14 cellular contexts compared by ENCODE assay signal in the genomic region with DNA sequence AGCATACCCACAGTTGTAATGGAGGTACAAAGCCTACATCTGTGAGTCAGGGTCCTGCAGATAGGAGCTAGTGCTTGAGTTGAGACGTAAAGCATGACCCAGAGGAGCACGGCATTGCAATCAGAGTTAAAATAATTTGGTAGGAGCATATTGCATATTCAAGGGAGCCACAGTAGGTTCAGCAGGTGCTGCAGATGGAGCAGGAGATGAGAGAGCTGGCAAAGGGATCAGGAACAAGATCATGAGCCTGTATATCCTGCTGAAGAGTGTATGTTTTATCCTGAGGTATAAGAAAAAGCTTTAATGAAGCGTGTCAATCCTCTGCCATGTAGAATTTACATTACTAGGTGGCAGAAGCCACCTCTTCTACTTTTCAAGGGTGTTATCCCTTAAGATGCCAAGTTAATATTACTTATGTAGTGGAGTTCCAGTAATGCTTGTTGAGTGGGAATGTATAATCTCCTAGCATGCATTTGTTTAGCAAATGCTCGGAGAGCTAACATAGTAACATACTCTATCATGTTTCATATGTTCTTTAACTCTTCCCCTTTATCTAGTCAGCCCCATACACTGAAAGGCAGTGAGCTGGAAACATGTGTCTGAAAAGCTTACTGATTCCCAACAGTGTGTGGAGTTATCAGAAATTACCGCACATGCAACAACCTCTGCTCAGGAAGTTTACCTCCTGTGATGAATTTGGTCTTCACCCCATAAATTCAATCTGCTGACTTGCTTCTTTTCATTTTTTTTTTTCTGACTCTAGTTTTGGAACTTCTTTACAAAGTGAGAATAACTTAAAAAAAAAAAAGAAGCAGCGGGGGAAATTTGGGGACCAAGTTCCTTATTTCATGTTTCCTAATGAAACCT.
DNase-seq lines count a peak whose midpoint lies in the region; ATAC-seq and TF ChIP-seq lines count a peak whose summit lies in the region.
"Had no signal": no experiment of that assay in that cellular context is flagged by ENCODE, and none has a peak within 500 bp of the region (broad histone marks: within the 10 kb centered on the region; RNA-seq: fewer than 3 reads in every experiment).

No MANE protein-coding gene starts in this region.

- H3K27me3 Mint-ChIP-seq in naive B cell (no peaks in the 10 kb centered on the region), Calu3 (ENCODE audit: unreplicated experiment) (no peaks in the 10 kb centered on the region)
- H3K27me3 Mint-ChIP-seq: activated naive CD4-positive, alpha-beta T cell treated with anti-CD3 and anti-CD28 coated beads, Interleukin-2, amount 10 ng/mL, durations not matched to agents 7 days and 5 days had no signal

- intact Hi-C loops in Calu3 (cut with micrococcal nuclease; ENCODE audit: unreplicated experiment), result no loop called here
- intact Hi-C loops in transverse colon (cut with DNase I; ENCODE audit: low total_unique reads), result no loop called here

- no peak overlapping the region for H3K27ac ChIP-seq in transverse colon

- H3K4me1 Mint-ChIP-seq in naive B cell (peaks cover 24 to 46% (median 44%) of the 10 kb centered on the region in 3 donors), Calu3 (ENCODE audit: low read depth, unreplicated experiment) (no peaks in the 10 kb centered on the region)
- H3K4me1 Mint-ChIP-seq: activated naive CD4-positive, alpha-beta T cell treated with anti-CD3 and anti-CD28 coated beads, Interleukin-2, amount 10 ng/mL, durations not matched to agents 7 days and 5 days had no signal

- H3K36me3 Mint-ChIP-seq in naive B cell (no peaks in the 10 kb centered on the region), Calu3 (ENCODE audit: insufficient read depth, unreplicated experiment) (no peaks in the 10 kb centered on the region)
- H3K36me3 Mint-ChIP-seq: activated CD4-positive, alpha-beta memory T cell treated with anti-CD3 and anti-CD28 coated beads for 36 hours; activated naive CD4-positive, alpha-beta T cell treated with anti-CD3 and anti-CD28 coated beads, Interleukin-2, amount 10 ng/mL, durations not matched to agents 7 days and 5 days; CD8-positive, alpha-beta T cell had no signal

- in situ Hi-C loops in transverse colon (cut with MboI; ENCODE audit: low pct_ligation_motif_present in 1 of 4, low pct_unique_long_range_greater_than_20kb in 1 of 4, low sequenced_read_pairs in 3 of 4), result no loop called here

- H3K4me1 ChIP-seq in transverse colon, result no peaks in the 10 kb centered on the region

- TF ChIP-seq POLR2A in transverse colon (IDR thresholded peaks at IDR 0.05), result no peak

- H3K9me3 ChIP-seq in transverse colon, result no peaks in the 10 kb centered on the region

- TF ChIP-seq CTCF in Calu3 (IDR thresholded peaks at IDR 0.05; ENCODE audit: unreplicated experiment) (no peak), transverse colon (IDR thresholded peaks at IDR 0.05) (no peak)

- no peak overlapping the region for H3K4me3 ChIP-seq in transverse colon

- CTCF ChIA-PET in Calu3 (lab: Charles Lee), result no interaction called here

- peak overlapping the region in 6 of 8 donors; percentile 19 to 72 (median 49) for H3K4me3 Mint-ChIP-seq in naive B cell
- no peak overlapping the region for H3K4me3 Mint-ChIP-seq in Calu3 (ENCODE audit: low read depth, unreplicated experiment)
- H3K4me3 Mint-ChIP-seq: activated CD4-positive, alpha-beta memory T cell treated with anti-CD3 and anti-CD28 coated beads for 36 hours; activated naive CD4-positive, alpha-beta T cell treated with anti-CD3 and anti-CD28 coated beads, Interleukin-2, amount 10 ng/mL, durations not matched to agents 7 days and 5 days; CD8-positive, alpha-beta T cell had no signal

- 77% methylated on average over 6 of the region's 6 CpGs for WGBS in transverse colon (ENCODE audit: low coverage in 1 of 2), 2 donors

- ATAC-seq in GM18907 (IDR thresholded peaks at IDR 0.05; ENCODE audit: unreplicated experiment) (peak; percentile 38), GM21825 (IDR thresholded peaks at IDR 0.05; ENCODE audit: unreplicated experiment) (peak; percentile 28), HG03432 (IDR thresholded peaks at IDR 0.05; ENCODE audit: unreplicated experiment) (peak; percentile 49), naive B cell (ENCODE audit: low read depth in 2 of 2) (peak; percentile 61 to 62)
- ATAC-seq: CD8-positive, alpha-beta T cell had no signal

- TF ChIP-seq EP300 in transverse colon (IDR thresholded peaks at IDR 0.05; ENCODE audit: low read depth), result no peak

- no peaks in the 10 kb centered on the region for H3K27me3 ChIP-seq in transverse colon

- H3K27ac Mint-ChIP-seq in naive B cell (peak overlapping the region in 5 of 6 donors; percentile 7 to 86 (median 36)), Calu3 (ENCODE audit: unreplicated experiment) (no peak overlapping the region)
- H3K27ac Mint-ChIP-seq: activated CD4-positive, alpha-beta memory T cell treated with anti-CD3 and anti-CD28 coated beads for 36 hours; activated naive CD4-positive, alpha-beta T cell treated with anti-CD3 and anti-CD28 coated beads, Interleukin-2, amount 10 ng/mL, durations not matched to agents 7 days and 5 days; CD8-positive, alpha-beta T cell had no signal

- H3K9me3 Mint-ChIP-seq in naive B cell, result peaks cover 0 to 7% (median 6%) of the 10 kb centered on the region in 7 donors
- no peaks in the 10 kb centered on the region for H3K9me3 Mint-ChIP-seq in Calu3 (ENCODE audit: low read depth, unreplicated experiment)
- H3K9me3 Mint-ChIP-seq: activated CD4-positive, alpha-beta memory T cell treated with anti-CD3 and anti-CD28 coated beads for 36 hours; activated naive CD4-positive, alpha-beta T cell treated with anti-CD3 and anti-CD28 coated beads, Interleukin-2, amount 10 ng/mL, durations not matched to agents 7 days and 5 days; CD8-positive, alpha-beta T cell had no signal

- DNase-seq in naive B cell, result peak; percentile 14
- no peak for DNase-seq in Calu3
- no peak for DNase-seq in effector CD4-positive, alpha-beta T cell
- DNase-seq in amniotic stem cell (lab: John Stamatoyannopoulos, UW), result no peak
- DNase-seq in transverse colon, result no peak
- DNase-seq: activated CD4-positive, alpha-beta memory T cell treated with anti-CD3 and anti-CD28 coated beads for 36 hours; activated naive CD4-positive, alpha-beta T cell treated with anti-CD3 and anti-CD28 coated beads, Interleukin-2, amount 10 ng/mL, durations not matched to agents 7 days and 5 days; CD8-positive, alpha-beta T cell; NCI-H1436 treated with DMSO at 0.1 percent for 48 hours; retina; T-helper 1 cell had no signal

- BruUV-seq in Calu3 (replicated peaks; lab: Mats Ljungman, UMichigan), result no TSS peak

- no peaks in the 10 kb centered on the region for H3K36me3 ChIP-seq in transverse colon
